Comparison of ENCODE assay signal across 1 cellular context in genomic region chr22:37122598-37123180, GRCh38.
TF ChIP-seq lines count a peak whose summit lies in the region.

No MANE protein-coding gene starts in this region.

TF ChIP-seq in HepG2, 621 proteins besides CTCF, POLR2A, EP300 and RAD21:
- no peak for TF ChIP-seq RFX3 (CRISPR knock-in tag; IDR thresholded peaks at IDR 0.05)
- TF ChIP-seq ZNF768 (CRISPR knock-in tag; IDR thresholded peaks at IDR 0.05): peak; percentile 55; the same call in 1 of the 2 replicates
- no peak for TF ChIP-seq ZSCAN9 (CRISPR knock-in tag; IDR thresholded peaks at IDR 0.05; ENCODE audit: borderline replicate concordance)
- TF ChIP-seq, protein P1, sequence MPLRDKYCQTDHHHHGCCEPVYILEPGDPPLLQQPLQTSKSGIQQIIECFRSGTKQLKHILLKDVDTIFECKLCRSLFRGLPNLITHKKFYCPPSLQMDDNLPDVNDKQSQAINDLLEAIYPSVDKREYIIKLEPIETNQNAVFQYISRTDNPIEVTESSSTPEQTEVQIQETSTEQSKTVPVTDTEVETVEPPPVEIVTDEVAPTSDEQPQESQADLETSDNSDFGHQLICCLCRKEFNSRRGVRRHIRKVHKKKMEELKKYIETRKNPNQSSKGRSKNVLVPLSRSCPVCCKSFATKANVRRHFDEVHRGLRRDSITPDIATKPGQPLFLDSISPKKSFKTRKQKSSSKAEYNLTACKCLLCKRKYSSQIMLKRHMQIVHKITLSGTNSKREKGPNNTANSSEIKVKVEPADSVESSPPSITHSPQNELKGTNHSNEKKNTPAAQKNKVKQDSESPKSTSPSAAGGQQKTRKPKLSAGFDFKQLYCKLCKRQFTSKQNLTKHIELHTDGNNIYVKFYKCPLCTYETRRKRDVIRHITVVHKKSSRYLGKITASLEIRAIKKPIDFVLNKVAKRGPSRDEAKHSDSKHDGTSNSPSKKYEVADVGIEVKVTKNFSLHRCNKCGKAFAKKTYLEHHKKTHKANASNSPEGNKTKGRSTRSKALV (CRISPR knock-in tag; IDR thresholded peaks at IDR 0.05): no peak
